Comparison of ENCODE assay signal across 34 cellular contexts in the genomic region with DNA sequence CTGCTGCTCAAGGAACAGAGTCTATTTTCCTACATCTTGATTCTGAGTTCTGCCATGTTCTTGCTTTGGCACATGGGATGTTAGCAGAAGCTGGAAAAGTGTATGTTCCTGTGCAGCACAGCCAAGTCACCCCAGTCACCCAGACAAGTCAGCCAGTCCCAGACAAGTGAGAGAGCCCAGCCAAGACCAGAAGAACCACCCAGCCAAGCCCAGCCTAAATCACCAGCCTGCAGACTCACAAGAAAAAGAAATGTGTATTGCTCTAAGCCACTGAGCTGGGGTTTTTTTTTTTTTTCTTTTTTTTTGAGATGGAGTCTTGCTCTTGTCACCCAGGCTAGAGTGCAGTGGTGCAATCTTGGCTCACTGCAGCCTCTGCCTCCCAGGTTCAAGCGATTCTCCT.
"Had no signal": no experiment of that assay in that cellular context is flagged by ENCODE, and none has a peak within 500 bp of the region (broad histone marks: within the 10 kb centered on the region; RNA-seq: fewer than 3 reads in every experiment).

No MANE protein-coding gene starts in this region.

- H3K4me3 ChIP-seq: ascending aorta, cardiac muscle cell had no signal

- DNase-seq: activated B cell treated with CpG ODN at 0.5 μM for 24 hours; activated CD4-positive, alpha-beta memory T cell treated with anti-CD3 and anti-CD28 coated beads, Interleukin-2, amount 10 ng/mL, durations not matched to agents 7 days and 5 days; activated CD4-positive, alpha-beta T cell treated with anti-CD3 and anti-CD28 coated beads for 48 hours; activated CD4-positive, alpha-beta T cell treated with anti-CD3 and anti-CD28 coated beads, Interleukin-2, amount 10 ng/mL, durations not matched to agents 7 days and 5 days; activated CD4-positive, alpha-beta T cell treated with anti-CD3 and anti-CD28 coated beads, Interleukin-2, amount 50 U/mL, for 48 hours; activated CD4-positive, CD25-positive, alpha-beta regulatory T cell treated with anti-CD3 and anti-CD28 coated beads, Interleukin-2, amount 50 U/mL, for 72 hours; activated CD8-positive, alpha-beta memory T cell treated with anti-CD3 and anti-CD28 coated beads for 24 hours; activated CD8-positive, alpha-beta memory T cell treated with anti-CD3 and anti-CD28 coated beads, Interleukin-2, amount 10 ng/mL, durations not matched to agents 7 days and 5 days; activated CD8-positive, alpha-beta memory T cell treated with anti-CD3 and anti-CD28 coated beads, Interleukin-2, amount 50 U/mL, for 48 hours; activated CD8-positive, alpha-beta T cell treated with anti-CD3 and anti-CD28 coated beads, Interleukin-2, amount 10 ng/mL, durations not matched to agents 7 days and 5 days; activated effector memory CD4-positive, alpha-beta T cell treated with Interleukin-2 at 50 U/mL for 16 hours; activated gamma-delta T cell; activated naive CD4-positive, alpha-beta T cell treated with anti-CD3 and anti-CD28 coated beads for 36 hours; activated naive CD8-positive, alpha-beta T cell treated with anti-CD3 and anti-CD28 coated beads, Interleukin-2, amount 10 ng/mL, durations not matched to agents 7 days and 5 days; activated naive CD8-positive, alpha-beta T cell treated with anti-CD3 and anti-CD28 coated beads, Interleukin-2, amount 50 U/mL, for 24 hours; activated T-cell treated with anti-CD3 and anti-CD28 coated beads, Interleukin-2, amount 50 U/mL, for 24 hours; activated T-cell treated with anti-CD3 and anti-CD28 coated beads, Interleukin-2, amount 50 U/mL, for 48 hours; amygdala; anterior cingulate cortex; caudate nucleus; cerebellar nuclear complex; T-helper 1 cell; T-helper 2 cell; T-helper 9 cell had no signal

- H3K36me3 ChIP-seq: ascending aorta, cardiac muscle cell had no signal

- ATAC-seq: activated CD8-positive, alpha-beta memory T cell treated with anti-CD3 and anti-CD28 coated beads, Interleukin-2, amount 10 ng/mL, durations not matched to agents 7 days and 5 days; activated CD8-positive, alpha-beta T cell treated with anti-CD3 and anti-CD28 coated beads, Interleukin-2, amount 10 ng/mL, durations not matched to agents 7 days and 5 days; activated naive CD8-positive, alpha-beta T cell treated with anti-CD3 and anti-CD28 coated beads, Interleukin-2, amount 50 U/mL, for 24 hours had no signal

- H3K9me3 ChIP-seq: ascending aorta had no signal

- H3K4me3 Mint-ChIP-seq: activated B cell treated with CpG ODN at 0.5 μM for 24 hours; activated CD4-positive, alpha-beta memory T cell treated with anti-CD3 and anti-CD28 coated beads, Interleukin-2, amount 10 ng/mL, durations not matched to agents 7 days and 5 days; activated CD4-positive, alpha-beta T cell treated with anti-CD3 and anti-CD28 coated beads, Interleukin-2, amount 10 ng/mL, durations not matched to agents 7 days and 5 days; activated CD8-positive, alpha-beta memory T cell treated with anti-CD3 and anti-CD28 coated beads, Interleukin-2, amount 10 ng/mL, durations not matched to agents 7 days and 5 days; activated CD8-positive, alpha-beta T cell treated with anti-CD3 and anti-CD28 coated beads, Interleukin-2, amount 10 ng/mL, durations not matched to agents 7 days and 5 days; activated naive CD4-positive, alpha-beta T cell treated with anti-CD3 and anti-CD28 coated beads for 36 hours; activated naive CD4-positive, alpha-beta T cell treated with anti-CD3 and anti-CD28 coated beads, Interleukin-2, amount 50 U/mL, for 24 hours; activated naive CD8-positive, alpha-beta T cell; activated naive CD8-positive, alpha-beta T cell treated with anti-CD3 and anti-CD28 coated beads, Interleukin-2, amount 10 ng/mL, durations not matched to agents 7 days and 5 days; activated naive CD8-positive, alpha-beta T cell treated with anti-CD3 and anti-CD28 coated beads, Interleukin-2, amount 50 U/mL, for 24 hours; activated T-cell treated with anti-CD3 and anti-CD28 coated beads, Interleukin-2, amount 50 U/mL, for 24 hours; brain; central memory CD8-positive, alpha-beta T cell; T-helper 1 cell treated with Interleukin-12 subunit alpha and Interleukin-12 subunit beta and Interleukin-4 antibody, amounts not matched to agents 30 μg/mL and 1 μg/mL, for 36 hours; T-helper 2 cell treated with Interferon-gamma antibody and Interleukin-4, amounts not matched to agents 5 μg/mL and 100 μg/mL, for 36 hours had no signal

- H3K27ac ChIP-seq: ascending aorta, cardiac muscle cell, VCaP had no signal

- H3K36me3 Mint-ChIP-seq: activated CD8-positive, alpha-beta memory T cell treated with anti-CD3 and anti-CD28 coated beads, Interleukin-2, amount 10 ng/mL, durations not matched to agents 7 days and 5 days had no signal

- H3K27ac Mint-ChIP-seq: activated B cell treated with CpG ODN at 0.5 μM for 24 hours; activated CD4-positive, alpha-beta memory T cell treated with anti-CD3 and anti-CD28 coated beads, Interleukin-2, amount 10 ng/mL, durations not matched to agents 7 days and 5 days; activated CD4-positive, alpha-beta T cell treated with anti-CD3 and anti-CD28 coated beads, Interleukin-2, amount 10 ng/mL, durations not matched to agents 7 days and 5 days; activated CD8-positive, alpha-beta memory T cell treated with anti-CD3 and anti-CD28 coated beads, Interleukin-2, amount 10 ng/mL, durations not matched to agents 7 days and 5 days; activated CD8-positive, alpha-beta T cell treated with anti-CD3 and anti-CD28 coated beads, Interleukin-2, amount 10 ng/mL, durations not matched to agents 7 days and 5 days; activated naive CD4-positive, alpha-beta T cell treated with anti-CD3 and anti-CD28 coated beads for 36 hours; activated naive CD4-positive, alpha-beta T cell treated with anti-CD3 and anti-CD28 coated beads, Interleukin-2, amount 50 U/mL, for 24 hours; activated naive CD8-positive, alpha-beta T cell; activated naive CD8-positive, alpha-beta T cell treated with anti-CD3 and anti-CD28 coated beads, Interleukin-2, amount 10 ng/mL, durations not matched to agents 7 days and 5 days; activated naive CD8-positive, alpha-beta T cell treated with anti-CD3 and anti-CD28 coated beads, Interleukin-2, amount 50 U/mL, for 24 hours; activated T-cell treated with anti-CD3 and anti-CD28 coated beads, Interleukin-2, amount 50 U/mL, for 24 hours; activated T-helper 2 cell treated with anti-CD3 and anti-CD28 coated beads, Interferon-gamma antibody, Interleukin-2, Interleukin-4, amounts not matched to agents 10 μg/mL and 5 μg/mL and 100 μg/mL, durations not matched to agents 14 hours and 24 hours and 36 hours; T-helper 1 cell treated with Interleukin-12 subunit alpha and Interleukin-12 subunit beta and Interleukin-4 antibody, amounts not matched to agents 30 μg/mL and 1 μg/mL, for 36 hours; T-helper 2 cell treated with Interferon-gamma antibody and Interleukin-4, amounts not matched to agents 5 μg/mL and 100 μg/mL, for 36 hours had no signal

- H3K27me3 ChIP-seq: ascending aorta, cardiac muscle cell had no signal

- H3K4me1 Mint-ChIP-seq: activated B cell treated with CpG ODN at 0.5 μM for 24 hours; activated CD4-positive, alpha-beta memory T cell treated with anti-CD3 and anti-CD28 coated beads, Interleukin-2, amount 10 ng/mL, durations not matched to agents 7 days and 5 days; activated CD4-positive, alpha-beta T cell treated with anti-CD3 and anti-CD28 coated beads, Interleukin-2, amount 10 ng/mL, durations not matched to agents 7 days and 5 days; activated CD8-positive, alpha-beta memory T cell treated with anti-CD3 and anti-CD28 coated beads, Interleukin-2, amount 10 ng/mL, durations not matched to agents 7 days and 5 days; activated naive CD4-positive, alpha-beta T cell treated with anti-CD3 and anti-CD28 coated beads, Interleukin-2, amount 50 U/mL, for 24 hours; activated naive CD8-positive, alpha-beta T cell treated with anti-CD3 and anti-CD28 coated beads, Interleukin-2, amount 10 ng/mL, durations not matched to agents 7 days and 5 days; activated naive CD8-positive, alpha-beta T cell treated with anti-CD3 and anti-CD28 coated beads, Interleukin-2, amount 50 U/mL, for 24 hours; central memory CD8-positive, alpha-beta T cell had no signal

- H3K27me3 Mint-ChIP-seq: activated B cell treated with CpG ODN at 0.5 μM for 24 hours; activated CD4-positive, alpha-beta memory T cell treated with anti-CD3 and anti-CD28 coated beads, Interleukin-2, amount 10 ng/mL, durations not matched to agents 7 days and 5 days; activated CD4-positive, alpha-beta T cell treated with anti-CD3 and anti-CD28 coated beads, Interleukin-2, amount 10 ng/mL, durations not matched to agents 7 days and 5 days; activated CD8-positive, alpha-beta memory T cell treated with anti-CD3 and anti-CD28 coated beads, Interleukin-2, amount 10 ng/mL, durations not matched to agents 7 days and 5 days; activated naive CD4-positive, alpha-beta T cell treated with anti-CD3 and anti-CD28 coated beads, Interleukin-2, amount 50 U/mL, for 24 hours; activated naive CD8-positive, alpha-beta T cell; activated naive CD8-positive, alpha-beta T cell treated with anti-CD3 and anti-CD28 coated beads, Interleukin-2, amount 50 U/mL, for 24 hours; activated T-cell treated with anti-CD3 and anti-CD28 coated beads, Interleukin-2, amount 50 U/mL, for 24 hours; brain had no signal

- H3K9me3 Mint-ChIP-seq: activated naive CD4-positive, alpha-beta T cell treated with anti-CD3 and anti-CD28 coated beads, Interleukin-2, amount 50 U/mL, for 24 hours; activated naive CD8-positive, alpha-beta T cell treated with anti-CD3 and anti-CD28 coated beads, Interleukin-2, amount 50 U/mL, for 24 hours; activated T-cell treated with anti-CD3 and anti-CD28 coated beads, Interleukin-2, amount 50 U/mL, for 24 hours; activated T-helper 2 cell treated with anti-CD3 and anti-CD28 coated beads, Interferon-gamma antibody, Interleukin-2, Interleukin-4, amounts not matched to agents 10 μg/mL and 5 μg/mL and 100 μg/mL, durations not matched to agents 14 hours and 24 hours and 36 hours; central memory CD8-positive, alpha-beta T cell; T-helper 2 cell treated with Interferon-gamma antibody and Interleukin-4, amounts not matched to agents 5 μg/mL and 100 μg/mL, for 36 hours had no signal
